Comparison of ENCODE assay signal across 17 cellular contexts in the genomic region with DNA sequence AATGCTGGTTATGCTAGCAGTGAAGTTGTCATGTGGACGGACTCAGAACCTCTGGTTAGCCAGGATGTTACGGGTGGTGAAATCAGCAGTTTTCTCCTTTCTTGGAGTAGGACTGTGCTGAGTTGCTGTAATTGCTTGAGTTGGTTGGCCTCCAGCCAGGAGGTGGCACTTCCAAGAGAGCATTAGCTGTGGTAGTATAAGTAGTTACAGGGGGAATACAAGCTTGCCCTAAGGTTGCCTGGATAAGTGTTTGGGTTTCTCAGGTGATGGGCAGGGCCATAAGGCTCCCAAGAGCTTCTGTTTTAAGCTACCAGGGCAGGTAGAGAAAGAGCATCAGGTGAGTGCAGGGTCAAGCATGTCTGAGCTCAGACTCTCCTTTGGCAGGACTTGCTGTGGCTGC.
"Had no signal": no experiment of that assay in that cellular context is flagged by ENCODE, and none has a peak within 500 bp of the region (broad histone marks: within the 10 kb centered on the region; RNA-seq: fewer than 3 reads in every experiment).

No MANE protein-coding gene starts in this region.

- H3K27me3 ChIP-seq: cardiac muscle cell had no signal

- H3K4me3 Mint-ChIP-seq: activated naive CD8-positive, alpha-beta T cell treated with anti-CD3 and anti-CD28 coated beads for 36 hours; activated T-helper 17 cell treated with anti-CD3 and anti-CD28 coated beads, Interleukin-2, amount 50 U/mL, for 72 hours; dendritic cell treated with granulocyte-macrophage colony-stimulating factor and Interleukin-4, amounts not matched to agents 40 ng/mL and 50 ng/mL, for 4 days; mesothelial cell of epicardium; natural killer cell treated with Interleukin-12 subunit alpha and Interleukin-12 subunit beta and Interleukin-15 and Interleukin-18, amount 100 ng/mL, for 72 hours; stimulated activated naive CD8-positive, alpha-beta T cell treated with anti-CD3 and anti-CD28 coated beads, Interleukin-15, Interleukin-2, amounts not matched to agents 100 ng/mL and 50 ng/mL, for 24 hours; type B pancreatic cell had no signal

- H3K27ac ChIP-seq: cardiac muscle cell, WERI-Rb-1 had no signal

- H3K4me1 Mint-ChIP-seq: activated naive CD8-positive, alpha-beta T cell treated with anti-CD3 and anti-CD28 coated beads for 36 hours; activated T-helper 17 cell treated with anti-CD3 and anti-CD28 coated beads, Interleukin-2, amount 50 U/mL, for 72 hours; mesothelial cell of epicardium had no signal

- DNase-seq: activated CD4-positive, alpha-beta T cell treated with anti-CD3 and anti-CD28 coated beads for 1 hour; activated CD4-positive, alpha-beta T cell treated with anti-CD3 and anti-CD28 coated beads, Interleukin-2, amount 50 U/mL, for 4 hours; activated naive CD4-positive, alpha-beta T cell; activated naive CD8-positive, alpha-beta T cell treated with anti-CD3 and anti-CD28 coated beads for 36 hours; effector memory CD4-positive, alpha-beta T cell; foreskin fibroblast; glutamatergic neuron; hypothalamus; islet precursor cell had no signal

- H3K27ac Mint-ChIP-seq: activated naive CD8-positive, alpha-beta T cell treated with anti-CD3 and anti-CD28 coated beads for 36 hours; activated T-helper 17 cell treated with anti-CD3 and anti-CD28 coated beads, Interleukin-2, amount 50 U/mL, for 72 hours; dendritic cell treated with granulocyte-macrophage colony-stimulating factor and Interleukin-4, amounts not matched to agents 40 ng/mL and 50 ng/mL, for 4 days; mesothelial cell of epicardium; natural killer cell treated with Interleukin-12 subunit alpha and Interleukin-12 subunit beta and Interleukin-15 and Interleukin-18, amount 100 ng/mL, for 72 hours; stimulated activated naive CD8-positive, alpha-beta T cell treated with anti-CD3 and anti-CD28 coated beads, Interleukin-15, Interleukin-2, amounts not matched to agents 100 ng/mL and 50 ng/mL, for 24 hours; type B pancreatic cell had no signal

- H3K36me3 Mint-ChIP-seq: activated naive CD8-positive, alpha-beta T cell treated with anti-CD3 and anti-CD28 coated beads for 36 hours; mesothelial cell of epicardium; natural killer cell treated with Interleukin-12 subunit alpha and Interleukin-12 subunit beta and Interleukin-15 and Interleukin-18, amount 100 ng/mL, for 72 hours; type B pancreatic cell had no signal

- H3K36me3 ChIP-seq: cardiac muscle cell, WERI-Rb-1 had no signal

- H3K4me3 ChIP-seq: cardiac muscle cell had no signal

- H3K9me3 Mint-ChIP-seq: activated T-helper 17 cell treated with anti-CD3 and anti-CD28 coated beads, Interleukin-2, amount 50 U/mL, for 72 hours; dendritic cell treated with granulocyte-macrophage colony-stimulating factor and Interleukin-4, amounts not matched to agents 40 ng/mL and 50 ng/mL, for 4 days; stimulated activated naive CD8-positive, alpha-beta T cell treated with anti-CD3 and anti-CD28 coated beads, Interleukin-15, Interleukin-2, amounts not matched to agents 100 ng/mL and 50 ng/mL, for 24 hours; type B pancreatic cell had no signal

- ATAC-seq: activated T-helper 17 cell treated with anti-CD3 and anti-CD28 coated beads, Interleukin-2, amount 50 U/mL, for 72 hours; natural killer cell treated with Interleukin-12 subunit alpha and Interleukin-12 subunit beta and Interleukin-15 and Interleukin-18, amount 100 ng/mL, for 72 hours had no signal
